Comparison of ENCODE assay signal across 17 cellular contexts in genomic region chr2:122749347-122749850, GRCh38.
DNase-seq lines count a peak whose midpoint lies in the region; ATAC-seq, FAIRE-seq and TF ChIP-seq lines count a peak whose summit lies in the region.
"Had no signal": no experiment of that assay in that cellular context is flagged by ENCODE, and none has a peak within 500 bp of the region (broad histone marks: within the 10 kb centered on the region; RNA-seq: fewer than 3 reads in every experiment).

No MANE protein-coding gene starts in this region.

- H3K4me3 ChIP-seq in breast epithelium (no peak overlapping the region), astrocyte (ENCODE audit: insufficient read depth, low read depth, low read length) (no peak overlapping the region), smooth muscle cell (no peak overlapping the region)

- no peak overlapping the region for H3K4me2 ChIP-seq in astrocyte (ENCODE audit: low read length)
- peak overlapping the region; percentile 7 for H3K4me2 ChIP-seq in smooth muscle cell

- BruUV-seq in MCF 10A (replicated peaks; lab: Mats Ljungman, UMichigan) = no TSS peak
- no TSS peak for BruUV-seq in Calu3 (replicated peaks; lab: Mats Ljungman, UMichigan)

- H3K27me3 ChIP-seq in breast epithelium = no peaks in the 10 kb centered on the region
- H3K27me3 ChIP-seq in astrocyte (ENCODE audit: insufficient read depth, low read length) = no peaks in the 10 kb centered on the region
- no peaks in the 10 kb centered on the region for H3K27me3 ChIP-seq in smooth muscle cell (ENCODE audit: low read depth)

- 49% methylated on average over 1 of the region's 1 CpG for WGBS in smooth muscle cell (ENCODE audit: low lambda C conversion rate)

- H3K36me3 Mint-ChIP-seq in MCF 10A (ENCODE audit: insufficient read depth, unreplicated experiment) = no peaks in the 10 kb centered on the region
- no peaks in the 10 kb centered on the region for H3K36me3 Mint-ChIP-seq in astrocyte (ENCODE audit: low read depth, unreplicated experiment)
- H3K36me3 Mint-ChIP-seq in Calu3 (ENCODE audit: insufficient read depth, unreplicated experiment) = no peaks in the 10 kb centered on the region
- H3K36me3 Mint-ChIP-seq: CD14-positive monocyte, T-cell had no signal

- TF ChIP-seq CTCF in MCF 10A (IDR thresholded peaks at IDR 0.05; ENCODE audit: unreplicated experiment) = no peak
- TF ChIP-seq CTCF in breast epithelium (IDR thresholded peaks at IDR 0.05) = no peak
- TF ChIP-seq CTCF in astrocyte (IDR thresholded peaks at IDR 0.05; ENCODE audit: insufficient read depth, low read depth, low read length) = no peak
- no peak for TF ChIP-seq CTCF in smooth muscle cell (IDR thresholded peaks at IDR 0.05; ENCODE audit: borderline replicate concordance, insufficient read depth, poor library complexity, severe bottlenecking)
- TF ChIP-seq CTCF in Calu3 (IDR thresholded peaks at IDR 0.05; ENCODE audit: unreplicated experiment) = no peak

- CTCF ChIA-PET in MCF 10A (lab: Yijun Ruan, JAX) (interaction anchor here (0.8 kb wide), 1 partner anchor 14 kb away, joined by 3 read pairs; no protein-coding TSS in a partner anchor), Calu3 (lab: Charles Lee) (no interaction called here)

- no peak for ATAC-seq in GM19395 (IDR thresholded peaks at IDR 0.05; ENCODE audit: unreplicated experiment)
- ATAC-seq: T-cell had no signal

- no peaks in the 10 kb centered on the region for H3K79me2 ChIP-seq in astrocyte (ENCODE audit: insufficient read depth, low read length)
- H3K79me2 ChIP-seq in smooth muscle cell (ENCODE audit: low read depth) = no peaks in the 10 kb centered on the region

- H3K4me1 ChIP-seq in breast epithelium (no peaks in the 10 kb centered on the region), astrocyte (ENCODE audit: insufficient read depth, low read length) (no peaks in the 10 kb centered on the region), smooth muscle cell (ENCODE audit: low read depth) (peaks cover 20% of the 10 kb centered on the region)

- H3K27ac Mint-ChIP-seq in MCF 10A (ENCODE audit: low read depth, unreplicated experiment) (peak overlapping the region; percentile 17), astrocyte (ENCODE audit: unreplicated experiment) (no peak overlapping the region), Calu3 (ENCODE audit: unreplicated experiment) (no peak overlapping the region)
- H3K27ac Mint-ChIP-seq: CD14-positive monocyte, T-cell had no signal

- H3K9me3 ChIP-seq in breast epithelium (no peaks in the 10 kb centered on the region), astrocyte (ENCODE audit: insufficient read depth, low read depth, low read length) (no peaks in the 10 kb centered on the region), smooth muscle cell (replicated peaks; ENCODE audit: low read depth) (no peaks in the 10 kb centered on the region)

- POLR2A ChIA-PET in MCF 10A (lab: Yijun Ruan, JAX) = no interaction called here

- H3K4me3 Mint-ChIP-seq in MCF 10A (ENCODE audit: unreplicated experiment) = no peak overlapping the region
- H3K4me3 Mint-ChIP-seq in astrocyte (ENCODE audit: unreplicated experiment) = no peak overlapping the region
- H3K4me3 Mint-ChIP-seq in Calu3 (ENCODE audit: low read depth, unreplicated experiment) = no peak overlapping the region
- H3K4me3 Mint-ChIP-seq: CD14-positive monocyte, T-cell had no signal

- H3K27ac ChIP-seq in breast epithelium (no peak overlapping the region), astrocyte (ENCODE audit: low read depth, low read length) (no peak overlapping the region), epithelial cell of prostate (peak overlapping the region; percentile 36), smooth muscle cell (ENCODE audit: low read depth) (peak overlapping the region; percentile 21)

- intact Hi-C loops in MCF 10A (cut with micrococcal nuclease) = loop anchor here (10.0 kb wide), 1 partner anchor 545 kb away; no protein-coding TSS in a partner anchor
- intact Hi-C loops in breast epithelium (cut with DNase I; ENCODE audit: low total_unique reads) = no loop called here
- intact Hi-C loops in Calu3 (cut with micrococcal nuclease; ENCODE audit: unreplicated experiment) = loop anchor here (10.0 kb wide), 1 partner anchor 775 kb away; no protein-coding TSS in a partner anchor

- H3K36me3 ChIP-seq in breast epithelium = no peaks in the 10 kb centered on the region
- no peaks in the 10 kb centered on the region for H3K36me3 ChIP-seq in astrocyte (ENCODE audit: insufficient read depth, low read length)
- H3K36me3 ChIP-seq in smooth muscle cell (ENCODE audit: low read depth) = no peaks in the 10 kb centered on the region

- no peaks in the 10 kb centered on the region for H3F3A ChIP-seq in smooth muscle cell (ENCODE audit: low read depth)

- no peaks in the 10 kb centered on the region for H3K9me3 Mint-ChIP-seq in MCF 10A (ENCODE audit: unreplicated experiment)
- no peaks in the 10 kb centered on the region for H3K9me3 Mint-ChIP-seq in astrocyte (ENCODE audit: unreplicated experiment)
- H3K9me3 Mint-ChIP-seq in Calu3 (ENCODE audit: low read depth, unreplicated experiment) = peaks cover 14% of the 10 kb centered on the region

- peaks cover 17% of the 10 kb centered on the region for H3K4me1 Mint-ChIP-seq in MCF 10A (ENCODE audit: insufficient read depth, unreplicated experiment)
- H3K4me1 Mint-ChIP-seq in astrocyte (ENCODE audit: low read depth, unreplicated experiment) = peaks cover 15% of the 10 kb centered on the region
- no peaks in the 10 kb centered on the region for H3K4me1 Mint-ChIP-seq in Calu3 (ENCODE audit: low read depth, unreplicated experiment)
- H3K4me1 Mint-ChIP-seq: T-cell had no signal

- H3K9ac ChIP-seq in astrocyte (ENCODE audit: low read length) = no peak overlapping the region
- H3K9ac ChIP-seq in smooth muscle cell (ENCODE audit: low read depth) = no peak overlapping the region

- H3K27me3 Mint-ChIP-seq in MCF 10A (ENCODE audit: insufficient read depth, unreplicated experiment) (no peaks in the 10 kb centered on the region), astrocyte (ENCODE audit: low read depth, unreplicated experiment) (no peaks in the 10 kb centered on the region), Calu3 (ENCODE audit: unreplicated experiment) (no peaks in the 10 kb centered on the region)
- H3K27me3 Mint-ChIP-seq: T-cell had no signal

- no peak for TF ChIP-seq POLR2A in breast epithelium (IDR thresholded peaks at IDR 0.05)

- DNase-seq in MCF 10A (ENCODE audit: unreplicated experiment) = peak; percentile 6
- no peak for DNase-seq in breast epithelium (ENCODE audit: low spot score in 2 of 2)
- no peak for DNase-seq in astrocyte (ENCODE audit: low read depth)
- no peak for DNase-seq in epithelial cell of prostate (ENCODE audit: low read depth, low spot score)
- DNase-seq in smooth muscle cell (lab: John Stamatoyannopoulos, UW; ENCODE audit: unreplicated experiment) = no peak
- no peak for DNase-seq in NK-92 treated with Interleukin-12 subunit alpha and Interleukin-12 subunit beta, amount 100 ng/mL, for 24 hours (lab: John Stamatoyannopoulos, UW)
- DNase-seq in Calu3 = no peak
- DNase-seq: ACHN, AML-193, COR-L47, NCI-H1417 treated with DMSO at 0.1 percent for 48 hours, NCI-H2081, NCI-H226, NCI-H774, T-cell had no signal

- H4K20me1 ChIP-seq in astrocyte (ENCODE audit: insufficient read depth, low read length) (no peaks in the 10 kb centered on the region), smooth muscle cell (ENCODE audit: low read depth) (no peaks in the 10 kb centered on the region)

- H2AFZ ChIP-seq in astrocyte (ENCODE audit: low read depth, low read length) (peak overlapping the region; percentile 43), smooth muscle cell (ENCODE audit: low read depth) (peak overlapping the region; percentile 1)

- no peak for FAIRE-seq in astrocyte (lab: Jason Lieb, UNC)

Comparison
In these comparisons a context has a peak if more than half of its experiments do, and no peak if none do; other contexts are left out.
1. H3K27ac ChIP-seq: peak in epithelial cell of prostate (single experiment) and smooth muscle cell (single experiment); none in breast epithelium (0 of 2) and astrocyte (single experiment).